In the genomic region with DNA sequence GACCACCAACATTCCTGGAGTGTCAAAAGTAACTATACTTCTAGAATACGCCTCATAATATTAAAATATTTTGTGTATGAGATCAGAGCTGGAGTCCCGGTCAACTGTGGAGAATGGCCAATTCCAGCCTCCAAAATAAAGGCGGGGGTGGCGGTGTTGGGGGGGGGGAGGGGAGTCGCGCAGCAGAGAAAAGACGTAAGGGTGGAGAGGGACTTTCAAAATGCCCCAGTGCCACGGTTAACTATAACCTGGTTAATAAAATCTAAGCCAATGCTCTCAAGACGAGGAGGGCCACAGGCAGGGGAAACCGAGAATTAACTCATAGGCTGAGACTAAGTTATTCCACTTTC, we compare ENCODE assay signal across 8 cellular contexts. TPM values are rescaled to one million over a fixed set of nuclear protein-coding genes. Genes with fewer than 3 reads are reported as not detected.
DNase-seq lines count a peak whose midpoint lies in the region; ATAC-seq and TF ChIP-seq lines count a peak whose summit lies in the region.

No MANE protein-coding gene starts in this region.

- H3K9me2 ChIP-seq in GM23248 (ENCODE audit: insufficient read depth): no peaks in the 10 kb centered on the region

- H3K4me2 ChIP-seq in GM23248 (ENCODE audit: unreplicated experiment) (peak overlapping the region; percentile 88), OCI-LY3 (ENCODE audit: low read length) (peak overlapping the region; percentile 48)

- 0 out of 2 replicates have a peak, but pooled peaks cover under 1% of the 10 kb centered on the region for H4K20me1 ChIP-seq in GM23248 (ENCODE audit: insufficient read depth)
- H4K20me1 ChIP-seq in OCI-LY3 (ENCODE audit: insufficient read depth, low read length): peaks cover 23% of the 10 kb centered on the region

- H3K27ac Mint-ChIP-seq in central memory CD8-positive, alpha-beta T cell (ENCODE audit: low read depth): peak overlapping the region; percentile 89

- no peaks in the 10 kb centered on the region for H3K27me3 Mint-ChIP-seq in central memory CD8-positive, alpha-beta T cell

- 0 to 1% methylated on average over 9 to 10 of the region's 10 CpGs for WGBS in GM23248 (ENCODE audit: low coverage in 1 of 2, low lambda C conversion rate in 2 of 2, missing lambda C conversion rate in 2 of 2), 2 experiments

- peaks cover 27% of the 10 kb centered on the region for H3K36me3 Mint-ChIP-seq in central memory CD8-positive, alpha-beta T cell (ENCODE audit: insufficient read depth)

- H3K9me3 ChIP-seq in GM23248 (ENCODE audit: low read depth): no peaks in the 10 kb centered on the region
- no peaks in the 10 kb centered on the region for H3K9me3 ChIP-seq in OCI-LY3 (ENCODE audit: insufficient read depth, low read length)
- no peaks in the 10 kb centered on the region for H3K9me3 ChIP-seq in thoracic aorta

- peak overlapping the region; percentile 82 for H3K4me3 Mint-ChIP-seq in central memory CD8-positive, alpha-beta T cell

- H3K4me3 ChIP-seq in GM23248: peak overlapping the region; percentile 93
- H3K4me3 ChIP-seq in OCI-LY3 (ENCODE audit: low read length): peak overlapping the region; percentile 97
- H3K4me3 ChIP-seq in thoracic aorta: peak overlapping the region; percentile 99

- no peak for TF ChIP-seq CTCF in OCI-LY3 (IDR thresholded peaks at IDR 0.05; ENCODE audit: low read depth, low read length)
- TF ChIP-seq CTCF in thoracic aorta (IDR thresholded peaks at IDR 0.05): no peak

- in situ Hi-C loops in GM23248 (cut with MboI): no loop called here

- H3K79me2 ChIP-seq in GM23248 (ENCODE audit: insufficient read depth) (peaks cover 60% of the 10 kb centered on the region), OCI-LY3 (ENCODE audit: low read length) (peaks cover 69% of the 10 kb centered on the region)

- H3K27me3 ChIP-seq in GM23248 (replicated peaks; ENCODE audit: insufficient read depth) (no peaks in the 10 kb centered on the region), OCI-LY3 (ENCODE audit: low read depth, low read length) (no peaks in the 10 kb centered on the region), thoracic aorta (replicated peaks; ENCODE audit: insufficient read depth) (no peaks in the 10 kb centered on the region)

- H3K27ac ChIP-seq in GM23248 (peak overlapping the region; percentile 95), OCI-LY3 (ENCODE audit: low read length) (peak overlapping the region; percentile 97), thoracic aorta (peak overlapping the region; percentile 98 to 100)

- DNase-seq in DMS79 (lab: John Stamatoyannopoulos, UW): peak; percentile 16
- peak; percentile 84 for DNase-seq in GM23248
- no peak for DNase-seq in central memory CD8-positive, alpha-beta T cell (ENCODE audit: low spot score in 2 of 2)
- DNase-seq in left lobe of liver (ENCODE audit: low spot score): peak; percentile 54
- DNase-seq in thoracic aorta (ENCODE audit: low spot score): peak; percentile 13
- DNase-seq in NCI-H128 (lab: John Stamatoyannopoulos, UW; ENCODE audit: unreplicated experiment): no peak
- DNase-seq in activated CD8-positive, alpha-beta memory T cell treated with anti-CD3 and anti-CD28 coated beads, Interleukin-2, amount 50 U/mL, for 48 hours: no peak

- peaks cover 35% of the 10 kb centered on the region for H3K4me1 Mint-ChIP-seq in central memory CD8-positive, alpha-beta T cell

- H3K9me3 Mint-ChIP-seq in central memory CD8-positive, alpha-beta T cell: no peaks in the 10 kb centered on the region

- peak overlapping the region; percentile 98 for H3K9ac ChIP-seq in GM23248
- H3K9ac ChIP-seq in OCI-LY3 (ENCODE audit: low read length): peak overlapping the region; percentile 99

- H2AFZ ChIP-seq in GM23248 (peak overlapping the region; percentile 61), OCI-LY3 (ENCODE audit: low read depth, low read length) (no peak overlapping the region)

- no peak for ATAC-seq in central memory CD8-positive, alpha-beta T cell (replicated peaks; ENCODE audit: extremely low read depth, poor library complexity, severe bottlenecking)
- ATAC-seq in left lobe of liver (peak; percentile 38), thoracic aorta (ENCODE audit: insufficient number of reproducible peaks, low FRiP score, low read depth) (peak; percentile 66)

- H3K4me1 ChIP-seq in GM23248 (ENCODE audit: insufficient read depth) (peaks cover 37% of the 10 kb centered on the region), OCI-LY3 (ENCODE audit: low read length) (peaks cover 30% of the 10 kb centered on the region), thoracic aorta (ENCODE audit: control insufficient read depth in 1 of 2, low read depth in 2 of 2) (peaks cover 25 to 42% of the 10 kb centered on the region in 2 donors)

- H3K36me3 ChIP-seq in GM23248 (ENCODE audit: low read depth): no peaks in the 10 kb centered on the region
- H3K36me3 ChIP-seq in OCI-LY3 (replicated peaks; ENCODE audit: low read depth, low read length): peaks cover 15% of the 10 kb centered on the region
- no peaks in the 10 kb centered on the region for H3K36me3 ChIP-seq in thoracic aorta

- peaks cover 40% of the 10 kb centered on the region for H3F3A ChIP-seq in GM23248 (ENCODE audit: insufficient read depth)

RNA-seq across cellular contexts. Expression of gene NUP153, which starts 1.3 kb away (rescaled TPM):
- 22.9 and 25.3 TPM in 2 replicates for total RNA-seq in GM23248 (2014; rRNA removed; shearing (Covaris generic))
- polyA plus RNA-seq in GM23248 (2016; fragmentation: Nextera tagmentation; extraction: Ambion mirVana): 12.0 and 12.6 TPM in 2 replicates
- 13.5 TPM for total RNA-seq in left lobe of liver
- 10 to 100 TPM; 31.5 to 44.6 TPM for total RNA-seq in thoracic aorta

Comparison
In these comparisons a context has a peak if more than half of its experiments do, and no peak if none do; other contexts are left out.
1. DNase-seq: peak in DMS79 (single experiment), GM23248 (single experiment), left lobe of liver (single experiment) and thoracic aorta (single experiment); none in central memory CD8-positive, alpha-beta T cell (0 of 2), NCI-H128 (single experiment) and activated CD8-positive, alpha-beta memory T cell treated with anti-CD3 and anti-CD28 coated beads, Interleukin-2, amount 50 U/mL, for 48 hours (single experiment).
2. Peak in every context shown above with its lines, with median percentiles within 50 percentile points of each other: H3K27ac ChIP-seq and H3K4me3 ChIP-seq.